ENCODE assay signal across 25 cellular contexts in the genomic region with DNA sequence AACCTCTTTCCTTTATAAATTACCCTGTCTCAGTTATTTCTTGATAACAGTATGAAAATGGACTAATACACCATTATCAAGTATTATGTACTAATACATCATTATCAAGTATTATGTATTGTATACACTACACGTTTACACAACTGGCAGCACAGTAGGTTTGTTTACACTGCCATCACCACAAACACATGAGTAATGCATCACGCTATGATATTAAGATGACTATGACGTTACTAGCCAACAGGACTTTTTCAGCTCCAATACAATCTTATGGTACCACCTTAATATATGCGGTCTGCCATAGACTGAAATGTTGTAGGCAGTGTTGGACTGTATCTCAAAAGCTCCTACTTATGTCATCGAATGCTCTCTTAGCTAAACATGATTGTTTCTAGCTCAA.
"Had no signal": no experiment of that assay in that cellular context is flagged by ENCODE, and none has a peak within 500 bp of the region (broad histone marks: within the 10 kb centered on the region; RNA-seq: fewer than 3 reads in every experiment).

No MANE protein-coding gene starts in this region.

- H3K9me3 Mint-ChIP-seq: activated naive CD8-positive, alpha-beta T cell treated with anti-CD3 and anti-CD28 coated beads, Interleukin-2, amount 10 ng/mL, durations not matched to agents 7 days and 5 days; central memory CD8-positive, alpha-beta T cell had no signal

- H3K4me1 ChIP-seq: ascending aorta, SJSA1 had no signal

- H3K27me3 ChIP-seq: ascending aorta, body of pancreas, SJSA1 had no signal

- H3K27ac ChIP-seq: ascending aorta, body of pancreas, SJSA1 had no signal

- H3K4me3 ChIP-seq: ascending aorta, body of pancreas, SJSA1 had no signal

- H3K27ac Mint-ChIP-seq: activated CD8-positive, alpha-beta T cell treated with anti-CD3 and anti-CD28 coated beads, Interleukin-2, amount 10 ng/mL, durations not matched to agents 7 days and 5 days; activated naive CD8-positive, alpha-beta T cell treated with anti-CD3 and anti-CD28 coated beads, Interleukin-2, amount 10 ng/mL, durations not matched to agents 7 days and 5 days had no signal

- H3K4me3 Mint-ChIP-seq: activated CD8-positive, alpha-beta T cell treated with anti-CD3 and anti-CD28 coated beads, Interleukin-2, amount 10 ng/mL, durations not matched to agents 7 days and 5 days; activated naive CD8-positive, alpha-beta T cell treated with anti-CD3 and anti-CD28 coated beads, Interleukin-2, amount 10 ng/mL, durations not matched to agents 7 days and 5 days; central memory CD8-positive, alpha-beta T cell had no signal

- H3K4me1 Mint-ChIP-seq: activated naive CD8-positive, alpha-beta T cell treated with anti-CD3 and anti-CD28 coated beads, Interleukin-2, amount 10 ng/mL, durations not matched to agents 7 days and 5 days; central memory CD8-positive, alpha-beta T cell had no signal

- H3K27me3 Mint-ChIP-seq: activated naive CD8-positive, alpha-beta T cell treated with anti-CD3 and anti-CD28 coated beads, Interleukin-2, amount 10 ng/mL, durations not matched to agents 7 days and 5 days; central memory CD8-positive, alpha-beta T cell had no signal

- DNase-seq: activated CD4-positive, alpha-beta T cell treated with anti-CD3 and anti-CD28 coated beads for 4 hours; activated CD4-positive, alpha-beta T cell treated with anti-CD3 and anti-CD28 coated beads, Interleukin-2, amount 50 U/mL, for 4 hours; activated CD8-positive, alpha-beta memory T cell treated with anti-CD3 and anti-CD28 coated beads, Interleukin-2, amount 50 U/mL, for 48 hours; activated CD8-positive, alpha-beta T cell treated with anti-CD3 and anti-CD28 coated beads, Interleukin-2, amount 10 ng/mL, durations not matched to agents 7 days and 5 days; activated naive CD4-positive, alpha-beta T cell treated with anti-CD3 and anti-CD28 coated beads, Interleukin-2, amount 50 U/mL, for 16 hours; activated naive CD8-positive, alpha-beta T cell treated with anti-CD3 and anti-CD28 coated beads, Interleukin-2, amount 10 ng/mL, durations not matched to agents 7 days and 5 days; activated T-cell treated with anti-CD3 and anti-CD28 coated beads, Interleukin-2, amount 50 U/mL, for 1 hour; amniotic stem cell; body of pancreas; Kasumi-1; NCI-H1048; NCI-H146; NCI-H187 treated with DMSO at 0.1 percent for 48 hours; NCI-H2081 treated with DMSO at 0.1 percent for 48 hours; NCI-H446 treated with DMSO at 0.1 percent for 48 hours; NCI-H526; NK-92 treated with Interleukin-12 subunit alpha and Interleukin-12 subunit beta, amount 100 ng/mL, for 24 hours; OCI-M1; SHP77; SW 1271 had no signal

- H3K36me3 Mint-ChIP-seq: activated naive CD8-positive, alpha-beta T cell treated with anti-CD3 and anti-CD28 coated beads, Interleukin-2, amount 10 ng/mL, durations not matched to agents 7 days and 5 days had no signal

- H3K9me3 ChIP-seq: ascending aorta, body of pancreas, SJSA1 had no signal

- ATAC-seq: activated CD4-positive, CD25-positive, alpha-beta regulatory T cell treated with anti-CD3 and anti-CD28 coated beads, Interleukin-2, amount 50 U/mL, for 24 hours; activated CD8-positive, alpha-beta T cell treated with anti-CD3 and anti-CD28 coated beads, Interleukin-2, amount 10 ng/mL, durations not matched to agents 7 days and 5 days; body of pancreas; SK-N-SH treated with all-trans-retinoic acid at 6 μM for 48 hours had no signal
